Comparison of ENCODE assay signal across 1 cellular context in genomic region chr19:12681074-12681987, GRCh38.
A peak's percentile ranks its signal among the peaks of the same experiment; 100 is the strongest.
TF ChIP-seq lines count a peak whose summit lies in the region.

TSS of gene DHPS (minus strand) at chr19:12681880. CDS start at chr19:12681766, 114 bp downstream.

TF ChIP-seq in WTC11, 78 proteins besides CTCF, POLR2A, EP300 and RAD21 (continued from another document):
- no peak for TF ChIP-seq AFF4 (CRISPR knock-in tag; IDR thresholded peaks at IDR 0.05; ENCODE audit: borderline replicate concordance)
- TF ChIP-seq SMAD4 (CRISPR knock-in tag; IDR thresholded peaks at IDR 0.05), result 0 out of 2 replicates have a peak, but pooled peaks have one; percentile 23
- TF ChIP-seq ERG (CRISPR knock-in tag; IDR thresholded peaks at IDR 0.05), result no peak
- TF ChIP-seq TEAD4 (CRISPR knock-in tag; IDR thresholded peaks at IDR 0.05), result peak; percentile 58; the same call in 1 of the 2 replicates
- TF ChIP-seq TEAD1 (CRISPR knock-in tag; IDR thresholded peaks at IDR 0.05), result peak; percentile 42; the same call in 1 of the 2 replicates
- no peak for TF ChIP-seq ZSCAN18 (CRISPR knock-in tag; IDR thresholded peaks at IDR 0.05)
- TF ChIP-seq ZNF512 (CRISPR knock-in tag; IDR thresholded peaks at IDR 0.05; ENCODE audit: borderline replicate concordance), result no peak
- TF ChIP-seq AR (CRISPR knock-in tag; IDR thresholded peaks at IDR 0.05), result peak; percentile 67; the same call in 1 of the 2 replicates
- TF ChIP-seq ZBTB21 (CRISPR knock-in tag; IDR thresholded peaks at IDR 0.05; ENCODE audit: borderline replicate concordance), result peak; percentile 56; the same call in 1 of the 2 replicates
- no peak for TF ChIP-seq PREB (CRISPR knock-in tag; IDR thresholded peaks at IDR 0.05; ENCODE audit: borderline replicate concordance)
- TF ChIP-seq OVOL2 (CRISPR knock-in tag; IDR thresholded peaks at IDR 0.05; ENCODE audit: borderline replicate concordance), result no peak
- peak; percentile 76; the same call in 1 of the 2 replicates for TF ChIP-seq CREM (CRISPR knock-in tag; IDR thresholded peaks at IDR 0.05)
- no peak for TF ChIP-seq EMX1 (CRISPR knock-in tag; IDR thresholded peaks at IDR 0.05)
- no peak for TF ChIP-seq CDX4 (CRISPR knock-in tag; IDR thresholded peaks at IDR 0.05; ENCODE audit: borderline replicate concordance)
- TF ChIP-seq MAX (CRISPR knock-in tag; IDR thresholded peaks at IDR 0.05), result peak; percentile 76
- peak; percentile 42 for TF ChIP-seq SP1 (CRISPR knock-in tag; conservative IDR thresholded peaks at IDR 0.05)
- no peak for TF ChIP-seq STAT6 (CRISPR knock-in tag; conservative IDR thresholded peaks at IDR 0.05; ENCODE audit: low read depth)
- no peak for TF ChIP-seq PRDM15 (CRISPR knock-in tag; IDR thresholded peaks at IDR 0.05)
- no peak for TF ChIP-seq GTF2I (CRISPR knock-in tag; conservative IDR thresholded peaks at IDR 0.05)
- no peak for TF ChIP-seq JAZF1 (CRISPR knock-in tag; IDR thresholded peaks at IDR 0.05)
- 0 out of 2 replicates have a peak, but pooled peaks have one; percentile 38 for TF ChIP-seq HMGXB4 (CRISPR knock-in tag; IDR thresholded peaks at IDR 0.05)
- TF ChIP-seq NFYB (CRISPR knock-in tag; conservative IDR thresholded peaks at IDR 0.05; ENCODE audit: low read depth), result no peak
TF ChIP-seq in WTC11: peak in this region for 28.
